In the genomic region with DNA sequence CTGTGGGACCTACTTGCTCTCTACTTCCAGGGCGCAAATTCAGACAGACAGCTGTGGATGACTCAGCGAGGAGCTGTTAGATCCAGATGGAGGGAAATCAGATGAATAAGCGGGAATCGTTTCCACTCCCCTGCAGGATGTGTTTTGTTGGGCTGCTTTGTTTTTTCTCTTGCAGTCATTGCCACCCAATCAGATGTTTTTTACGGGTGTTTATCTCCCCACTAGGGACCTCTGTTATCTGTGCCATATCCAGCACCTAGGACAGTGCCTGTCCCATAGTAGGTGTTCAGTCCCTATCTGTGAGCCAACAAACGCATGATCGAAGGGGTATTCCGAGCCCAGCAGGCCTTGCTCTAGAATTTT, we compare ENCODE assay signal across 10 cellular contexts. TPM values are rescaled to one million over a fixed set of nuclear protein-coding genes. Genes with fewer than 3 reads are reported as not detected.
DNase-seq lines count a peak whose midpoint lies in the region; ATAC-seq and TF ChIP-seq lines count a peak whose summit lies in the region.
"Had no signal": no experiment of that assay in that cellular context is flagged by ENCODE, and none has a peak within 500 bp of the region (broad histone marks: within the 10 kb centered on the region; RNA-seq: fewer than 3 reads in every experiment).

No MANE protein-coding gene starts in this region.

- no peak overlapping the region for H4K8ac ChIP-seq in neuronal stem cell (ENCODE audit: low read depth, low read length)

- no TSS peak for BruUV-seq in Caco-2 (replicated peaks; lab: Mats Ljungman, UMichigan)

- H3K36me3 ChIP-seq in MG63 (peaks cover 23% of the 10 kb centered on the region), neuronal stem cell (replicated peaks in 1 of 2; ENCODE audit: control insufficient read depth in 2 of 2, insufficient read depth in 2 of 2, low read length in 2 of 2) (no peaks in the 10 kb centered on the region), upper lobe of left lung (peaks cover 0 to 37% (median 10%) of the 10 kb centered on the region in 4 donors), Caco-2 (ENCODE audit: control insufficient read depth, insufficient read depth, low read length) (no peaks in the 10 kb centered on the region)
- H3K36me3 ChIP-seq: right lobe of liver had no signal

- no peak overlapping the region for H2BK12ac ChIP-seq in neuronal stem cell (ENCODE audit: low read length)

- no peaks in the 10 kb centered on the region for H3K79me1 ChIP-seq in neuronal stem cell (ENCODE audit: low read depth, low read length)

- no peak overlapping the region for H3K9ac ChIP-seq in neuronal stem cell (ENCODE audit: low read depth, low read length, poor library complexity)

- H3K27me3 ChIP-seq in MG63 (no peaks in the 10 kb centered on the region), neuronal stem cell (ENCODE audit: control insufficient read depth in 3 of 3, insufficient read depth in 3 of 3, low read depth in 1 of 3, low read length in 3 of 3) (no peaks in the 10 kb centered on the region), upper lobe of left lung (no peaks in the 10 kb centered on the region), Caco-2 (replicated peaks; ENCODE audit: control insufficient read depth, insufficient read depth, low read length) (no peaks in the 10 kb centered on the region)
- H3K27me3 ChIP-seq: right lobe of liver had no signal

- H3K27me3 Mint-ChIP-seq in Caco-2 (ENCODE audit: insufficient read depth, unreplicated experiment), result no peaks in the 10 kb centered on the region

- H3K27ac ChIP-seq in neuronal stem cell (replicated peaks; ENCODE audit: low read length) (no peak overlapping the region), upper lobe of left lung (no peak overlapping the region)
- H3K27ac ChIP-seq: right lobe of liver had no signal

- no peak overlapping the region for H3K27ac Mint-ChIP-seq in Caco-2 (ENCODE audit: unreplicated experiment)
- H3K27ac Mint-ChIP-seq: activated T-helper 2 cell treated with anti-CD3 and anti-CD28 coated beads, Interferon-gamma antibody, Interleukin-2, Interleukin-4, amounts not matched to agents 10 μg/mL and 5 μg/mL and 100 μg/mL, durations not matched to agents 14 hours and 24 hours and 36 hours had no signal

- H3K4me3 Mint-ChIP-seq in Caco-2 (ENCODE audit: unreplicated experiment), result no peak overlapping the region

- CTCF ChIA-PET in Caco-2 (lab: Charles Lee), result interaction anchor here (1.0 kb wide), 1 partner anchor 184 kb away, joined by 3 read pairs; no protein-coding TSS in a partner anchor

- peaks cover 4 to 9% of the 10 kb centered on the region in 2 donors for H3K4me1 ChIP-seq in neuronal stem cell (ENCODE audit: control insufficient read depth in 2 of 2, insufficient read depth in 1 of 2, low read depth in 1 of 2, low read length in 2 of 2)
- peaks cover 0 to 19% (median 2%) of the 10 kb centered on the region in 4 donors for H3K4me1 ChIP-seq in upper lobe of left lung
- no peaks in the 10 kb centered on the region for H3K4me1 ChIP-seq in Caco-2
- H3K4me1 ChIP-seq: right lobe of liver had no signal

- H3K9me3 ChIP-seq in MG63, result peaks cover 9% of the 10 kb centered on the region; the same call in 1 of the 2 replicates
- peaks cover 3 to 8% of the 10 kb centered on the region in 2 donors for H3K9me3 ChIP-seq in neuronal stem cell (replicated peaks in 1 of 2; ENCODE audit: control insufficient read depth in 2 of 2, insufficient read depth in 1 of 2, low read depth in 1 of 2, low read length in 2 of 2)
- peaks cover 0 to 13% (median 8%) of the 10 kb centered on the region in 4 donors for H3K9me3 ChIP-seq in upper lobe of left lung
- H3K9me3 ChIP-seq in Caco-2, result no peaks in the 10 kb centered on the region
- H3K9me3 ChIP-seq: right lobe of liver had no signal

- DNase-seq in Daoy (ENCODE audit: low read depth), result peak; percentile 29
- DNase-seq in MG63, result peak; percentile 48
- DNase-seq in dermis microvascular lymphatic vessel endothelial cell (ENCODE audit: low read depth in 2 of 2), result peak; percentile 78 to 83
- DNase-seq in neuronal stem cell (ENCODE audit: low spot score), result no peak
- no peak for DNase-seq in upper lobe of left lung
- DNase-seq in Caco-2, result no peak
- DNase-seq: activated CD4-positive, alpha-beta T cell treated with anti-CD3 and anti-CD28 coated beads for 1 hour; right lobe of liver had no signal

- intact Hi-C loops in Caco-2 (cut with micrococcal nuclease; ENCODE audit: unreplicated experiment), result no loop called here

- no peak overlapping the region for H3K4me2 ChIP-seq in neuronal stem cell (ENCODE audit: insufficient read depth, low read length, poor library complexity, severe bottlenecking)

- H3K36me3 Mint-ChIP-seq in Caco-2 (ENCODE audit: insufficient read depth, unreplicated experiment), result no peaks in the 10 kb centered on the region

- H3K9me3 Mint-ChIP-seq in Caco-2 (ENCODE audit: unreplicated experiment), result peaks cover 24% of the 10 kb centered on the region

- H2BK15ac ChIP-seq in neuronal stem cell (ENCODE audit: low read length), result no peak overlapping the region

- H3K4ac ChIP-seq in neuronal stem cell (ENCODE audit: low read length), result no peak overlapping the region

- H2AK5ac ChIP-seq in neuronal stem cell (ENCODE audit: low read depth, low read length), result no peak overlapping the region

- TF ChIP-seq CTCF in upper lobe of left lung (IDR thresholded peaks at IDR 0.05) (no peak), Caco-2 (IDR thresholded peaks at IDR 0.05; ENCODE audit: insufficient read depth in 1 of 2, low read depth in 1 of 2, low read length in 1 of 2, severe bottlenecking in 1 of 2, unreplicated experiment in 1 of 2) (no peak)

- no peak overlapping the region for H3K18ac ChIP-seq in neuronal stem cell (ENCODE audit: low read length)

- no peak for ATAC-seq in upper lobe of left lung (ENCODE audit: low FRiP score in 2 of 2)
- no peak for ATAC-seq in HG02884 (IDR thresholded peaks at IDR 0.05; ENCODE audit: unreplicated experiment)
- ATAC-seq: right lobe of liver had no signal

- TF ChIP-seq POLR2A in upper lobe of left lung (IDR thresholded peaks at IDR 0.05), result no peak

- POLR2A ChIA-PET in Caco-2 (lab: Charles Lee), result no interaction called here

- H3K14ac ChIP-seq in neuronal stem cell (ENCODE audit: low read length), result no peak overlapping the region

- H2AFZ ChIP-seq in neuronal stem cell (ENCODE audit: low read length), result peak overlapping the region; percentile 21

- H3K23ac ChIP-seq in neuronal stem cell (ENCODE audit: low read depth, low read length, poor library complexity), result no peak overlapping the region

- no peak overlapping the region for H2BK5ac ChIP-seq in neuronal stem cell (ENCODE audit: low read length)

- H2BK120ac ChIP-seq in neuronal stem cell (ENCODE audit: low read depth, low read length), result no peak overlapping the region

- TF ChIP-seq EP300 in upper lobe of left lung (IDR thresholded peaks at IDR 0.05), result no peak

- H3K4me1 Mint-ChIP-seq in Caco-2 (ENCODE audit: low read depth, unreplicated experiment), result no peaks in the 10 kb centered on the region

- WGBS in neuronal stem cell (ENCODE audit: extremely low coverage in 2 of 2, insufficient read length in 2 of 2, insufficient replicate concordance in 1 of 2), 2 donors, result no CpG with 5 or more reads among the region's 8 CpGs
- 82 to 90% methylated on average over 8 of the region's 8 CpGs for WGBS in upper lobe of left lung, 2 donors

- H4K91ac ChIP-seq in neuronal stem cell (ENCODE audit: low read depth, low read length, poor library complexity), result no peak overlapping the region

- no peak overlapping the region for H3K4me3 ChIP-seq in MG63
- no peak overlapping the region for H3K4me3 ChIP-seq in neuronal stem cell (ENCODE audit: low read length in 2 of 2)
- H3K4me3 ChIP-seq in upper lobe of left lung, result no peak overlapping the region
- no peak overlapping the region for H3K4me3 ChIP-seq in Caco-2 (ENCODE audit: low read depth, low read length)
- H3K4me3 ChIP-seq: right lobe of liver had no signal

RNA-seq across cellular contexts. Expression of gene PARVG, which starts 51.1 kb away (rescaled TPM):
- 9.0 and 9.5 TPM in 2 replicates for total RNA-seq in Daoy (2014; rRNA removed; shearing (Covaris generic))
- not detected in 2 replicates for total RNA-seq in MG63 (2014; rRNA removed; shearing (Covaris generic); ENCODE audit: low replicate concordance)
- total RNA-seq in dermis microvascular lymphatic vessel endothelial cell (under 0.01 and 0.25 TPM in 2 replicates), upper lobe of left lung (100 to 1,000 TPM in 2 of 6 donors, 10 to 100 TPM in 4; 42.4 to 315 (median 82.4) TPM), Caco-2 (2022) (not detected in 2 replicates)
- polyA plus RNA-seq in neuronal stem cell (2013, experiment 1 of 2), result 0.18 TPM
- 0.06 TPM for polyA plus RNA-seq in neuronal stem cell (2013, experiment 2 of 2)

Comparison
In these comparisons a context has a peak if more than half of its experiments do, and no peak if none do; other contexts are left out.
1. DNase-seq: peak in Daoy (single experiment), MG63 (single experiment) and dermis microvascular lymphatic vessel endothelial cell (2 of 2); none in neuronal stem cell (single experiment), upper lobe of left lung (0 of 2) and Caco-2 (0 of 2).